22 cellular contexts compared by ENCODE assay signal in the genomic region with DNA sequence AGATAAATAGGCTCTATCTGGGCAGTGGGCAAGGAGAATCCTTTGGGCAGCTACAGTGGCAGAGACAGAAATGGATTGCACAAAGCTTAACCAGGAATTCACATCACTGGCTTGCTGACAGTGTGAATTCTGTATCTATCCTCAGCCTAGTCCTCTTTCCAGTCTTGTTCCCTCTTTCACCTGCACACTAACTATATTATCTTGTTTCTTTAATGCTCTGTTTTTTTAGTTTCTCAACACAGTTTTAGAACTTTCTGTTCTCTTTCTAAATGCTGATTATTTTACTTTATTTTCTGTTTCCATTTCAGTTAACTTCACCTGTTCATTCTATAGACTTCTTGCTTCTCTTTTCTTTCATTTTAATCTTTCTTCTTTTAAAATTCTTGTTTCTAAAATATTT.
"Had no signal": no experiment of that assay in that cellular context is flagged by ENCODE, and none has a peak within 500 bp of the region (broad histone marks: within the 10 kb centered on the region; RNA-seq: fewer than 3 reads in every experiment).

No MANE protein-coding gene starts in this region.

- H3K36me3 ChIP-seq: MG63 had no signal

- H3K4me2 ChIP-seq: SK-N-SH had no signal

- H3K9me3 ChIP-seq: MG63, SK-N-SH had no signal

- ATAC-seq: HepG2, Panc1, PC-3, T-cell had no signal

- H3K27me3 ChIP-seq: MG63 had no signal

- H3K27ac ChIP-seq: RWPE1 had no signal

- FAIRE-seq: HepG2 had no signal

- DNase-seq: IMR-90, KG1, MG63, NCI-H1048, NCI-H1105, NCI-H1436 treated with DMSO at 0.1 percent for 48 hours, NCI-H1694, NCI-H2029 treated with DMSO at 0.1 percent for 48 hours, NCI-H2171, NCI-H345, NCI-H446 treated with DMSO at 0.1 percent for 48 hours, NCI-H510A treated with DMSO at 0.1 percent for 48 hours, NCI-H526, NCI-H748 treated with DMSO at 0.1 percent for 48 hours, PC-3, SHP77, SK-N-SH, SW 1271, T-cell had no signal

- H3K4me3 ChIP-seq: MG63 had no signal

- H3K9ac ChIP-seq: SK-N-SH had no signal
